Comparison of ENCODE assay signal across 8 cellular contexts in the genomic region with DNA sequence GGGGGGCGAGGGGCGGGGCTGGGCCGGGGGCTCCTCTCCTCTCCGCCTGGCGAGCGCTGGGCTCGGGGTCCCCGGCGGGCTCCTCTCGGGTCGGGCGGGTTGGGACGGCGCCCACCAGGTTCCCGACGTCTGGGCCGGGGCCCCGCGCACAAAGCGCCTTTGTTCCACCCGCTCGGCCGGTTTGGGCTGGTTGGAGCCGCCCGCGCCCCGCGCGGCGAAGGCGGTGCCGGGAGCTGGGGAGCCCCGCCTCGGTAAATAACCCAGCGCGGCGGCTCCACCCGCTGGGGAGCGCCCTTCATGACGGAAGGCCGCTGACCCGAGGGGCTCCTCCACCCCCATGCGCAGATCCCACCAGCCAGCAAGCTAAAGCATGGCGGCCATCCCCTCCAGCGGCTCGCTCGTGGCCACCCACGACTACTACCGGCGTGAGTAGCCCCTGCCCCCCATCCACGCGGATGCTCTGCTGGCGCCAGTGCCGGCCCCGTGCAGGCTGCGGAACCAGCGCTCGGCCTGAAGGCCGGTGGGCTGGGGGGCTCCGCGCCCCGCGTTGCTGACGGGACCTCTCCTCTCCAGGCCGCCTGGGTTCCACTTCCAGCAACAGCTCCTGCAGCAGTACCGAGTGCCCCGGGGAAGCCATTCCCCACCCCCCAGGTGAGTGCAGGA. TPM values are rescaled to one million over a fixed set of nuclear protein-coding genes. Genes with fewer than 3 reads are reported as not detected.
DNase-seq lines count a peak whose midpoint lies in the region; ATAC-seq and TF ChIP-seq lines count a peak whose summit lies in the region.

No MANE protein-coding gene starts in this region.

- ATAC-seq in GM18861 (IDR thresholded peaks at IDR 0.05; ENCODE audit: unreplicated experiment) (peak; percentile 29), HG03097 (IDR thresholded peaks at IDR 0.05; ENCODE audit: low FRiP score, unreplicated experiment) (peak; percentile 20)
- ATAC-seq in naive thymus-derived CD8-positive, alpha-beta T cell: peak; percentile 56 to 73

- peak overlapping the region; percentile 91 for H3K4me3 ChIP-seq in AG04449 (ENCODE audit: low read depth, low read length)

- TF ChIP-seq CTCF in AG04449 (IDR thresholded peaks at IDR 0.05; ENCODE audit: insufficient read depth, low read length, missing control alignments): peak; percentile 22

- H3K27me3 Mint-ChIP-seq in naive thymus-derived CD8-positive, alpha-beta T cell: no peaks in the 10 kb centered on the region

- H3K36me3 Mint-ChIP-seq in naive thymus-derived CD8-positive, alpha-beta T cell: peaks cover 0 to 17% (median 16%) of the 10 kb centered on the region in 3 donors

- POLR2A ChIA-PET in AG04449 (lab: Yijun Ruan, JAX): interaction anchor here (0.6 to 2.0 kb wide), 13 partner anchors 8 to 506 kb away, joined by 3 to 7 read pairs (median 3); a partner anchor contains a TSS
- POLR2A ChIA-PET in naive thymus-derived CD8-positive, alpha-beta T cell (lab: Charles Lee): interaction anchor here (0.7 to 7.8 kb wide), 35 partner anchors 10 to 735 kb away, joined by 3 to 174 read pairs (median 5); a partner anchor contains a TSS

- peak overlapping the region in 6 of 10 donors; percentile 31 to 88 (median 62) for H3K27ac Mint-ChIP-seq in naive thymus-derived CD8-positive, alpha-beta T cell

- H3K4me3 Mint-ChIP-seq in naive thymus-derived CD8-positive, alpha-beta T cell: peak overlapping the region; percentile 69 to 89 (median 76)

- H3K9me3 Mint-ChIP-seq in naive thymus-derived CD8-positive, alpha-beta T cell: peaks cover 0 to 8% (median 1%) of the 10 kb centered on the region in 9 donors

- DNase-seq in AG04449 (ENCODE audit: low read depth, low spot score): no peak
- peak; percentile 33 for DNase-seq in NOMO-1 treated with DMSO at 0.1 percent for 48 hours (lab: John Stamatoyannopoulos, UW; ENCODE audit: unreplicated experiment)
- peak; percentile 48 to 66 for DNase-seq in activated T-helper 1 cell treated with anti-CD3 and anti-CD28 coated beads, Interleukin-2, amount 50 U/mL, for 16 hours (ENCODE audit: low read depth in 1 of 2, low spot score in 1 of 2)
- peak; percentile 57 for DNase-seq in fibroblast of peridontal ligament (ENCODE audit: extremely low read depth)
- DNase-seq in naive thymus-derived CD8-positive, alpha-beta T cell: peak in 9 of 10 donors; percentile 58 to 84 (median 75)
- peak; percentile 45 to 87 (median 74) for DNase-seq in stimulated activated naive CD4-positive, alpha-beta T cell (lab: John Stamatoyannopoulos, UW)

- CTCF ChIA-PET in AG04449 (lab: Yijun Ruan, JAX): interaction anchor here (1.1 to 5.0 kb wide), 6 partner anchors 8 to 453 kb away, joined by 3 to 34 read pairs (median 6); a partner anchor contains a TSS

- H3K4me1 Mint-ChIP-seq in naive thymus-derived CD8-positive, alpha-beta T cell: peaks cover 12 to 24% (median 17%) of the 10 kb centered on the region in 4 donors

RNA-seq across cellular contexts. Expression of a gene that starts 0.5 kb away (rescaled TPM):
- 100 to 1,000 TPM; 225 to 229 TPM for total RNA-seq in naive thymus-derived CD8-positive, alpha-beta T cell
- polyA plus RNA-seq in naive thymus-derived CD8-positive, alpha-beta T cell: 10 to 100 TPM; 47.4 to 93.1 (median 78.1) TPM

RNA-seq across cellular contexts. Expression of a gene that starts 16.1 kb away (rescaled TPM):
- total RNA-seq in naive thymus-derived CD8-positive, alpha-beta T cell: under 1 TPM; 0.16 to 0.29 TPM
- under 1 TPM; 0.09 to 0.44 (median 0.15) TPM for polyA plus RNA-seq in naive thymus-derived CD8-positive, alpha-beta T cell

RNA-seq across cellular contexts. Expression of a gene that starts 22.2 kb away (rescaled TPM):
- under 1 TPM; 0.16 to 0.18 TPM for total RNA-seq in naive thymus-derived CD8-positive, alpha-beta T cell
- polyA plus RNA-seq in naive thymus-derived CD8-positive, alpha-beta T cell: not detected

RNA-seq across cellular contexts. Expression of a gene that starts 26.5 kb away (rescaled TPM):
- total RNA-seq in naive thymus-derived CD8-positive, alpha-beta T cell: not detected
- polyA plus RNA-seq in naive thymus-derived CD8-positive, alpha-beta T cell: not detected

RNA-seq across cellular contexts. Expression of a gene that starts 32.9 kb away (rescaled TPM):
- under 1 TPM; 0.13 to 0.36 TPM for total RNA-seq in naive thymus-derived CD8-positive, alpha-beta T cell
- under 1 TPM in 1 of 3 donors, not detected in 2; 0.25 TPM for polyA plus RNA-seq in naive thymus-derived CD8-positive, alpha-beta T cell
